In genomic region chr9:114643906-114644305, GRCh38 we compare ENCODE assay signal across 21 cellular contexts. TPM values are rescaled to one million over a fixed set of nuclear protein-coding genes. Genes with fewer than 3 reads are reported as not detected.
"Had no signal": no experiment of that assay in that cellular context is flagged by ENCODE, and none has a peak within 500 bp of the region (broad histone marks: within the 10 kb centered on the region; RNA-seq: fewer than 3 reads in every experiment).

No MANE protein-coding gene starts in this region.

- H3K4me3 ChIP-seq: ascending aorta, lower lobe of right lung, skin epidermis, thoracic aorta, upper lobe of left lung had no signal

- H3K27ac Mint-ChIP-seq: activated CD4-positive, alpha-beta T cell treated with anti-CD3 and anti-CD28 coated beads for 36 hours; activated naive CD4-positive, alpha-beta T cell treated with anti-CD3 and anti-CD28 coated beads for 36 hours; activated T-helper 17 cell treated with anti-CD3 and anti-CD28 coated beads, Interleukin-2, amount 50 U/mL, for 72 hours; progenitor cell of endocrine pancreas; T-helper 2 cell treated with Interferon-gamma antibody and Interleukin-4, amounts not matched to agents 5 μg/mL and 100 μg/mL, for 36 hours had no signal

- H3K27me3 Mint-ChIP-seq: activated CD4-positive, alpha-beta T cell treated with anti-CD3 and anti-CD28 coated beads for 36 hours; activated T-helper 17 cell treated with anti-CD3 and anti-CD28 coated beads, Interleukin-2, amount 50 U/mL, for 72 hours; progenitor cell of endocrine pancreas had no signal

- H3K4me3 Mint-ChIP-seq: activated CD4-positive, alpha-beta T cell treated with anti-CD3 and anti-CD28 coated beads for 36 hours; activated naive CD4-positive, alpha-beta T cell treated with anti-CD3 and anti-CD28 coated beads for 36 hours; activated T-helper 17 cell treated with anti-CD3 and anti-CD28 coated beads, Interleukin-2, amount 50 U/mL, for 72 hours; neural crest cell; T-helper 2 cell treated with Interferon-gamma antibody and Interleukin-4, amounts not matched to agents 5 μg/mL and 100 μg/mL, for 36 hours had no signal

- H3K4me1 ChIP-seq: ascending aorta, lower lobe of right lung, upper lobe of left lung had no signal

- ATAC-seq: activated CD4-positive, alpha-beta T cell treated with anti-CD3 and anti-CD28 coated beads for 36 hours; activated T-helper 17 cell treated with anti-CD3 and anti-CD28 coated beads, Interleukin-2, amount 50 U/mL, for 72 hours; lower lobe of right lung; right cardiac atrium had no signal

- DNase-seq: activated CD4-positive, alpha-beta T cell treated with anti-CD3 and anti-CD28 coated beads for 36 hours; activated CD4-positive, alpha-beta T cell treated with anti-CD3 and anti-CD28 coated beads, Interleukin-2, amount 50 U/mL, for 48 hours; activated naive CD4-positive, alpha-beta T cell treated with anti-CD3 and anti-CD28 coated beads for 36 hours; caudate nucleus; foreskin melanocyte; glutamatergic neuron; lower lobe of right lung; right cardiac atrium; SW 1271; upper lobe of left lung had no signal

- H3K27me3 ChIP-seq: ascending aorta, upper lobe of left lung had no signal

- H3K9me3 Mint-ChIP-seq: activated T-helper 17 cell treated with anti-CD3 and anti-CD28 coated beads, Interleukin-2, amount 50 U/mL, for 72 hours had no signal

- H3K4me1 Mint-ChIP-seq: activated T-helper 17 cell treated with anti-CD3 and anti-CD28 coated beads, Interleukin-2, amount 50 U/mL, for 72 hours; neural crest cell had no signal

- H3K9me3 ChIP-seq: ascending aorta, lower lobe of right lung, thoracic aorta had no signal

- H3K27ac ChIP-seq: ascending aorta, lower lobe of right lung, skin epidermis, thoracic aorta, upper lobe of left lung had no signal

RNA-seq across cellular contexts. Expression of gene TEX53, which starts 13.7 kb away (rescaled TPM):
- total RNA-seq: activated CD4-positive, alpha-beta T cell treated with anti-CD3 and anti-CD28 coated beads for 36 hours; activated naive CD4-positive, alpha-beta T cell treated with anti-CD3 and anti-CD28 coated beads for 36 hours; activated T-helper 17 cell treated with anti-CD3 and anti-CD28 coated beads, Interleukin-2, amount 50 U/mL, for 72 hours; ascending aorta; epithelial cell of proximal tubule; fibroblast of lung; lower lobe of right lung; neural crest cell; osteoblast; progenitor cell of endocrine pancreas; right cardiac atrium; thoracic aorta; upper lobe of left lung had no signal
- polyA plus RNA-seq: fibroblast of lung, keratinocyte, right cardiac atrium had no signal

RNA-seq across cellular contexts. Expression of gene TEX48, which starts 38.1 kb away (rescaled TPM):
- total RNA-seq: activated naive CD4-positive, alpha-beta T cell treated with anti-CD3 and anti-CD28 coated beads for 36 hours; ascending aorta; epithelial cell of proximal tubule; fibroblast of lung; lower lobe of right lung; neural crest cell; osteoblast; progenitor cell of endocrine pancreas; right cardiac atrium; thoracic aorta; upper lobe of left lung had no signal
- polyA plus RNA-seq: fibroblast of lung, keratinocyte, right cardiac atrium had no signal
